27 cellular contexts compared by ENCODE assay signal in genomic region chr12:116182359-116183063, GRCh38.
DNase-seq lines count a peak whose midpoint lies in the region; ATAC-seq, FAIRE-seq and TF ChIP-seq lines count a peak whose summit lies in the region.
"Had no signal": no experiment of that assay in that cellular context is flagged by ENCODE, and none has a peak within 500 bp of the region (broad histone marks: within the 10 kb centered on the region; RNA-seq: fewer than 3 reads in every experiment).

No MANE protein-coding gene starts in this region.

- in situ Hi-C loops in GM12878 (cut with MboI), result no loop called here

- ATAC-seq in GM12878 (peak; percentile 44; the same call in 2 of the 3 replicates), GM21367 (IDR thresholded peaks at IDR 0.05; ENCODE audit: unreplicated experiment) (no peak)
- ATAC-seq: heart left ventricle; SK-N-SH treated with all-trans-retinoic acid at 6 μM for 48 hours; stimulated activated memory B cell treated with anti-CD40 and anti-IgM and Interleukin-4, amounts not matched to agents 10 μg/mL and 1 μg/mL and 100 μg/mL, for 72 hours had no signal

- H3K4me1 ChIP-seq in HEK293 (ENCODE audit: control insufficient read depth, insufficient read depth, low read length) (peaks cover 15% of the 10 kb centered on the region), GM12878 (ENCODE audit: control insufficient read depth, insufficient read depth, low read length) (no peaks in the 10 kb centered on the region; the same call in 1 of the 2 replicates), neural progenitor cell (peaks cover 68% of the 10 kb centered on the region)

- no peak for TF ChIP-seq CTCF in HEK293 (tag by site-specific recombination; IDR thresholded peaks at IDR 0.05)
- no peak for TF ChIP-seq CTCF in GM12878 (IDR thresholded peaks at IDR 0.05 in 2 of 3, conservative IDR thresholded peaks at IDR 0.05 in 1 of 3; ENCODE audit: control insufficient read depth in 2 of 3, extremely low read depth in 1 of 3, insufficient read depth in 1 of 3, low read depth in 3 of 3, low read length in 3 of 3)
- TF ChIP-seq CTCF in neural progenitor cell (IDR thresholded peaks at IDR 0.05), result no peak
- no peak for TF ChIP-seq CTCF in nephron progenitor cell (IDR thresholded peaks at IDR 0.05)

- CTCF ChIA-PET in HEK293 (lab: Yijun Ruan, JAX), result interaction anchor here (0.6 kb wide), 1 partner anchor 15 kb away, joined by 3 read pairs; no protein-coding TSS in a partner anchor
- CTCF ChIA-PET in GM12878 (lab: Yijun Ruan, JAX), result no interaction called here

- FAIRE-seq in GM12878 (lab: Jason Lieb, UNC), result no peak
- FAIRE-seq: D721Med had no signal

- H3K9me3 Mint-ChIP-seq in T-helper 2 cell treated with Interferon-gamma antibody and Interleukin-4, amounts not matched to agents 5 μg/mL and 100 μg/mL, for 36 hours, result no peaks in the 10 kb centered on the region
- H3K9me3 Mint-ChIP-seq in neural progenitor cell (no peaks in the 10 kb centered on the region), nephron progenitor cell (no peaks in the 10 kb centered on the region)
- H3K9me3 Mint-ChIP-seq: stimulated activated memory B cell treated with anti-CD40 and anti-IgM and Interleukin-4, amounts not matched to agents 10 μg/mL and 1 μg/mL and 100 μg/mL, for 72 hours had no signal

- H3K27me3 Mint-ChIP-seq in T-helper 2 cell treated with Interferon-gamma antibody and Interleukin-4, amounts not matched to agents 5 μg/mL and 100 μg/mL, for 36 hours (ENCODE audit: low read depth), result no peaks in the 10 kb centered on the region
- H3K27me3 Mint-ChIP-seq in neural progenitor cell (ENCODE audit: insufficient read depth, low read depth), result no peaks in the 10 kb centered on the region
- no peaks in the 10 kb centered on the region for H3K27me3 Mint-ChIP-seq in nephron progenitor cell (ENCODE audit: low read depth, poor library complexity)
- H3K27me3 Mint-ChIP-seq: stimulated activated memory B cell treated with anti-CD40 and anti-IgM and Interleukin-4, amounts not matched to agents 10 μg/mL and 1 μg/mL and 100 μg/mL, for 72 hours had no signal

- H3K4me2 ChIP-seq in GM12878 (ENCODE audit: control insufficient read depth, insufficient read depth) (no peak overlapping the region), neural progenitor cell (peak overlapping the region; percentile 43)

- H3K36me3 Mint-ChIP-seq in T-helper 2 cell treated with Interferon-gamma antibody and Interleukin-4, amounts not matched to agents 5 μg/mL and 100 μg/mL, for 36 hours (ENCODE audit: low read depth), result no peaks in the 10 kb centered on the region
- H3K36me3 Mint-ChIP-seq in neural progenitor cell (no peaks in the 10 kb centered on the region), nephron progenitor cell (ENCODE audit: low read depth) (no peaks in the 10 kb centered on the region)
- H3K36me3 Mint-ChIP-seq: stimulated activated memory B cell treated with anti-CD40 and anti-IgM and Interleukin-4, amounts not matched to agents 10 μg/mL and 1 μg/mL and 100 μg/mL, for 72 hours had no signal

- no peak overlapping the region for H3K4me3 ChIP-seq in HEK293 (ENCODE audit: low read depth, low read length)
- no peak overlapping the region for H3K4me3 ChIP-seq in GM12878
- H3K4me3 ChIP-seq in neural progenitor cell, result no peak overlapping the region
- H3K4me3 ChIP-seq: dorsolateral prefrontal cortex, heart left ventricle, smooth muscle cell, thyroid gland had no signal

- H4K20me1 ChIP-seq in GM12878 (ENCODE audit: control insufficient read depth, insufficient read depth), result no peaks in the 10 kb centered on the region; the same call in 1 of the 2 replicates
- H4K20me1 ChIP-seq in neural progenitor cell (ENCODE audit: low read depth), result peaks cover 98% of the 10 kb centered on the region

- H3K9ac ChIP-seq in GM12878 (ENCODE audit: control insufficient read depth, insufficient read depth, low read length), result no peak overlapping the region
- H3K9ac ChIP-seq in neural progenitor cell, result no peak overlapping the region

- RAD21 ChIA-PET in GM12878 (lab: Charles Lee; ENCODE audit: unreplicated experiment), result no interaction called here

- H3K27ac ChIP-seq in HEK293 (ENCODE audit: extremely low read depth, low read depth, low read length) (no peak overlapping the region), GM12878 (ENCODE audit: control insufficient read depth, insufficient read depth) (no peak overlapping the region), neural progenitor cell (peak overlapping the region; percentile 48)
- H3K27ac ChIP-seq: dorsolateral prefrontal cortex, heart left ventricle had no signal

- SMC1A ChIA-PET in GM12878 (lab: Charles Lee; ENCODE audit: uncharacterized antibody, unreplicated experiment), result no interaction called here

- no TSS peak for BruUV-seq in GM12878 (replicated peaks; lab: Mats Ljungman, UMichigan)

- no peak overlapping the region for H3K4me3 Mint-ChIP-seq in T-helper 2 cell treated with Interferon-gamma antibody and Interleukin-4, amounts not matched to agents 5 μg/mL and 100 μg/mL, for 36 hours
- H3K4me3 Mint-ChIP-seq in neural progenitor cell (no peak overlapping the region), nephron progenitor cell (no peak overlapping the region)
- H3K4me3 Mint-ChIP-seq: stimulated activated memory B cell treated with anti-CD40 and anti-IgM and Interleukin-4, amounts not matched to agents 10 μg/mL and 1 μg/mL and 100 μg/mL, for 72 hours had no signal

- TF ChIP-seq POLR2A in GM12878 (IDR thresholded peaks at IDR 0.05; ENCODE audit: low read depth, low read length), result no peak

- intact Hi-C loops in GM12878 (cut with micrococcal nuclease; ENCODE audit: unreplicated experiment), result no loop called here

- H3K27me3 ChIP-seq in GM12878 (replicated peaks in 1 of 2; ENCODE audit: control insufficient read depth in 2 of 2, insufficient read depth in 2 of 2, low read length in 1 of 2), result no peaks in the 10 kb centered on the region
- no peaks in the 10 kb centered on the region for H3K27me3 ChIP-seq in neural progenitor cell
- H3K27me3 ChIP-seq: BE2C, dorsolateral prefrontal cortex, heart left ventricle, thyroid gland had no signal

- H3K9me3 ChIP-seq in HEK293 (ENCODE audit: control insufficient read depth, insufficient read depth, low read depth, low read length), result no peaks in the 10 kb centered on the region
- H3K9me3 ChIP-seq in GM12878 (replicated peaks; ENCODE audit: control insufficient read depth, insufficient read depth, low read length), result no peaks in the 10 kb centered on the region
- no peaks in the 10 kb centered on the region for H3K9me3 ChIP-seq in neural progenitor cell (ENCODE audit: low read depth)
- H3K9me3 ChIP-seq: BE2C, heart left ventricle, thyroid gland had no signal

- no peaks in the 10 kb centered on the region; a peak in 1 of 3 replicates for H3K36me3 ChIP-seq in HEK293 (ENCODE audit: control insufficient read depth in 2 of 2, insufficient read depth in 1 of 2, low read length in 2 of 2)
- no peaks in the 10 kb centered on the region for H3K36me3 ChIP-seq in GM12878 (ENCODE audit: control insufficient read depth in 2 of 2, insufficient read depth in 2 of 2, low read length in 1 of 2)
- H3K36me3 ChIP-seq in neural progenitor cell, result no peaks in the 10 kb centered on the region
- H3K36me3 ChIP-seq: BE2C, heart left ventricle, thyroid gland had no signal

- H2AFZ ChIP-seq in GM12878 (ENCODE audit: control insufficient read depth, low read depth, low read length) (no peak overlapping the region), neural progenitor cell (replicated peaks) (no peak overlapping the region)

- DNase-seq in T-helper 2 cell treated with Interferon-gamma antibody and Interleukin-4, amounts not matched to agents 5 μg/mL and 100 μg/mL, for 36 hours (ENCODE audit: low spot score), result no peak
- DNase-seq in T-helper 2 cell (no peak), GM12878 (ENCODE audit: low read depth, low spot score) (no peak), neural progenitor cell (ENCODE audit: low spot score) (peak; percentile 32), nephron progenitor cell (no peak), DMS53 treated with DMSO at 0.1 percent for 48 hours (lab: John Stamatoyannopoulos, UW; ENCODE audit: unreplicated experiment) (no peak)
- DNase-seq: 8988T; activated gamma-delta T cell treated with Interleukin-2 at 50 U/mL for 16 hours; activated T-cell treated with anti-CD3 and anti-CD28 coated beads, Interleukin-2, amount 50 U/mL, for 1 hour; amygdala; BE2C; caudate nucleus; dorsolateral prefrontal cortex; H7; heart left ventricle; KG1; NCI-H2171 treated with DMSO at 0.1 percent for 48 hours; NCI-H526; occipital lobe; T-helper 9 cell; thyroid gland had no signal

- no peak for TF ChIP-seq EP300 in GM12878 (IDR thresholded peaks at IDR 0.05; ENCODE audit: borderline replicate concordance in 1 of 2, control insufficient read depth in 1 of 2, low read depth in 2 of 2, low read length in 2 of 2)

- peak overlapping the region; percentile 12 for H3K27ac Mint-ChIP-seq in T-helper 2 cell treated with Interferon-gamma antibody and Interleukin-4, amounts not matched to agents 5 μg/mL and 100 μg/mL, for 36 hours
- H3K27ac Mint-ChIP-seq in neural progenitor cell (no peak overlapping the region), nephron progenitor cell (no peak overlapping the region)
- H3K27ac Mint-ChIP-seq: stimulated activated memory B cell treated with anti-CD40 and anti-IgM and Interleukin-4, amounts not matched to agents 10 μg/mL and 1 μg/mL and 100 μg/mL, for 72 hours had no signal

- no peaks in the 10 kb centered on the region; the same call in 1 of the 2 replicates for H3K79me2 ChIP-seq in GM12878 (ENCODE audit: control insufficient read depth, insufficient read depth, low read length)
- H3K79me2 ChIP-seq in neural progenitor cell (ENCODE audit: low read depth), result peaks cover 100% of the 10 kb centered on the region

- peaks cover 33% of the 10 kb centered on the region for H3K4me1 Mint-ChIP-seq in T-helper 2 cell treated with Interferon-gamma antibody and Interleukin-4, amounts not matched to agents 5 μg/mL and 100 μg/mL, for 36 hours (ENCODE audit: low read depth)
- peaks cover 46% of the 10 kb centered on the region for H3K4me1 Mint-ChIP-seq in neural progenitor cell
- peaks cover 34% of the 10 kb centered on the region for H3K4me1 Mint-ChIP-seq in nephron progenitor cell

- POLR2A ChIA-PET in HEK293 (lab: Yijun Ruan, JAX) (no interaction called here), GM12878 (lab: Charles Lee) (no interaction called here)

- H3F3A ChIP-seq in neural progenitor cell (ENCODE audit: low read depth), result peaks cover 42% of the 10 kb centered on the region

- 56% methylated on average over 1 of the region's 1 CpG for WGBS in GM12878 (ENCODE audit: insufficient coverage, insufficient replicate concordance, low lambda C conversion rate, missing lambda C conversion rate)

- TF ChIP-seq RAD21 in GM12878 (IDR thresholded peaks at IDR 0.05; ENCODE audit: insufficient read depth, low read depth, low read length), result no peak

TF ChIP-seq in HEK293, 187 proteins besides CTCF, POLR2A, EP300 and RAD21 (continues in another document):
- TF ChIP-seq SCRT1 (tag by site-specific recombination; IDR thresholded peaks at IDR 0.05; ENCODE audit: borderline replicate concordance), result 0 out of 2 replicates have a peak, but pooled peaks have one; percentile 43
- TF ChIP-seq ZNF837 (tag by site-specific recombination; IDR thresholded peaks at IDR 0.05), result no peak
